In the genomic region with DNA sequence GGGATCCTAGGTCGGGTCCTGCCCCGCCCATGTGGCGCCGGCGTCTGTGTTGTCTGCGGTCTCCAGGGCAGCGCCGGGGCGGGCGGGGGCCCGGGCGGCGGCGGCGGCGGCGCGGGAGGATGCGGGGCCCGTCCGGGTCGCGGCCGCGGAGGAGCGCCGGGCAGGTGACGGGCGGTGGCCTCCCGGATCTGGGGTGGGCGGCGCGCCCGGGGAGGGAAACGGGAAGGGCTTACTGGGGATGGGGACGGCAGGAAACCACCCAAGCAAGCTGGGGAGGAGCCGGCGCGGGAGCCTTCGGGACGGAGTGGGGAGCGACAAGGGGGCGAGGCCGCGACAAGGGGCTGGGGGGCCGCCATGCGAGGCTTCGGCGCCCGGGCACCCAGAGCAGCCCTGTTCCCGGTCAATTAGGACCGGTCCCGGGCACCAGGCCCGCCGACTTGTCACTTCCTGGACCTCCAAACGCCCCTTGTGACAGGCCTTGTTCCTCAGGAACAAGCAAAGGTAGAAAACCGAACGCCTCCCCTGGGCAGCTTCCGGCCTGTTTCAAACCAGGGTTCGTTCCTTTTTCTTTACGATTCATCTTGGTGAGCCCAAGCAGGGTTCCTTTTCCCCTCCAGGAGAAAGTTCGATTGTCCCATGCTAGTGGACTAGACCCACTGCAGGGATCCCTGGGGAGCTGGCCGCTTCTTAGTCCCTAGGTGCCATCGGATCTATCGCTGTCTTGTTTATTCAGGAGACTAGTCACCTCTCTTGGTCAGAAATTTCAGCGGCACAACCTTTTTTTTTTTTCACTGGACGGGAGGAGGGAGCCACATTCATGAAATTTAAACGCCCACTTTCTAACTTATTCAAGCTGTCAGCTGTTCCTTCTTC, we compare ENCODE assay signal across 8 cellular contexts. TPM values are rescaled to one million over a fixed set of nuclear protein-coding genes. Genes with fewer than 3 reads are reported as not detected.
DNase-seq lines count a peak whose midpoint lies in the region; ATAC-seq lines count a peak whose summit lies in the region.

No MANE protein-coding gene starts in this region.

- peak; percentile 51 for DNase-seq in NCI-H2029 (lab: John Stamatoyannopoulos, UW)
- no peak for DNase-seq in NCI-H2029 treated with DMSO at 0.1 percent for 48 hours (lab: John Stamatoyannopoulos, UW)
- DNase-seq in LHCN-M2 (ENCODE audit: low read depth) = peak; percentile 64
- peak; percentile 8 to 21 (median 15) for DNase-seq in activated CD4-positive, CD25-positive, alpha-beta regulatory T cell (lab: John Stamatoyannopoulos, UW)
- DNase-seq in cerebellum (ENCODE audit: low spot score) = peak; percentile 58
- peak; percentile 76 for DNase-seq in kidney tubule cell (ENCODE audit: low spot score)
- peak; percentile 9 to 42 (median 22) for DNase-seq in stimulated activated CD4-positive, alpha-beta T cell treated with anti-CD3 and anti-CD28 coated beads, Interleukin-1b, Interleukin-23, amount 100 ng/mL, for 24 hours (ENCODE audit: low read depth in 4 of 4, low spot score in 1 of 4)

- no peak for ATAC-seq in HG02623 (IDR thresholded peaks at IDR 0.05; ENCODE audit: unreplicated experiment)

RNA-seq across cellular contexts. Expression of gene JHY, which starts 0.5 kb away (rescaled TPM):
- total RNA-seq in LHCN-M2 (2014; rRNA removed) = 0.38 and 0.52 TPM in 2 replicates
- polyA plus RNA-seq in LHCN-M2 (2012) = 0.98 TPM
- 9.4 TPM for total RNA-seq in cerebellum

RNA-seq across cellular contexts. Expression of gene CRTAM, which starts 44.7 kb away (rescaled TPM):
- total RNA-seq in LHCN-M2 (2014; rRNA removed) (not detected in 2 replicates), cerebellum (1.7 TPM)
- polyA plus RNA-seq in LHCN-M2 (2012) = not detected
